In genomic region chr19:15047680-15048079, GRCh38 we compare ENCODE assay signal across 43 cellular contexts. TPM values are rescaled to one million over a fixed set of nuclear protein-coding genes. Genes with fewer than 3 reads are reported as not detected.
"Had no signal": no experiment of that assay in that cellular context is flagged by ENCODE, and none has a peak within 500 bp of the region (broad histone marks: within the 10 kb centered on the region; RNA-seq: fewer than 3 reads in every experiment).

No MANE protein-coding gene starts in this region.

- H3K27me3 Mint-ChIP-seq: activated naive CD4-positive, alpha-beta T cell treated with anti-CD3 and anti-CD28 coated beads, Interleukin-2, amount 10 ng/mL, durations not matched to agents 7 days and 5 days had no signal

- ATAC-seq: activated naive CD4-positive, alpha-beta T cell treated with anti-CD3 and anti-CD28 coated beads, Interleukin-2, amount 50 U/mL, for 72 hours; activated naive CD8-positive, alpha-beta T cell treated with anti-CD3 and anti-CD28 coated beads, Interleukin-2, amount 50 U/mL, for 24 hours; activated T-cell treated with anti-CD3 and anti-CD28 coated beads, Interleukin-2, amount 50 U/mL, for 4 hours; activated T-cell treated with anti-CD3 and anti-CD28 coated beads, Interleukin-2, amount 50 U/mL, for 72 hours; activated T-helper 17 cell treated with anti-CD3 and anti-CD28 coated beads, Interleukin-2, amount 50 U/mL, for 72 hours; body of pancreas had no signal

- H3K27me3 ChIP-seq: adrenal gland, ascending aorta, body of pancreas, brain microvascular endothelial cell, breast epithelium, cardiac muscle cell had no signal

- DNase-seq: activated effector memory CD4-positive, alpha-beta T cell treated with anti-CD3 and anti-CD28 coated beads, Interleukin-2, amount 50 U/mL, for 16 hours; activated effector memory CD4-positive, alpha-beta T cell treated with Interleukin-2 at 50 U/mL for 16 hours; activated gamma-delta T cell; activated gamma-delta T cell treated with Interleukin-2 at 50 U/mL for 16 hours; activated naive CD4-positive, alpha-beta T cell; activated naive CD4-positive, alpha-beta T cell treated with anti-CD3 and anti-CD28 coated beads for 36 hours; activated naive CD4-positive, alpha-beta T cell treated with anti-CD3 and anti-CD28 coated beads, Interleukin-2, amount 10 ng/mL, durations not matched to agents 7 days and 5 days; activated naive CD4-positive, alpha-beta T cell treated with anti-CD3 and anti-CD28 coated beads, Interleukin-2, amount 50 U/mL, for 16 hours; activated naive CD4-positive, alpha-beta T cell treated with Interleukin-2 at 50 U/mL for 16 hours; activated naive CD8-positive, alpha-beta T cell treated with anti-CD3 and anti-CD28 coated beads for 36 hours; activated naive CD8-positive, alpha-beta T cell treated with anti-CD3 and anti-CD28 coated beads, Interleukin-2, amount 10 ng/mL, durations not matched to agents 7 days and 5 days; activated naive CD8-positive, alpha-beta T cell treated with anti-CD3 and anti-CD28 coated beads, Interleukin-2, amount 50 U/mL, for 24 hours; activated T-cell treated with anti-CD3 and anti-CD28 coated beads, Interleukin-2, amount 50 U/mL, for 1 hour; activated T-cell treated with anti-CD3 and anti-CD28 coated beads, Interleukin-2, amount 50 U/mL, for 24 hours; activated T-cell treated with anti-CD3 and anti-CD28 coated beads, Interleukin-2, amount 50 U/mL, for 4 hours; activated T-cell treated with anti-CD3 and anti-CD28 coated beads, Interleukin-2, amount 50 U/mL, for 48 hours; activated T-cell treated with anti-CD3 and anti-CD28 coated beads, Interleukin-2, amount 50 U/mL, for 72 hours; adrenal gland; amniotic stem cell; amygdala; anterior cingulate cortex; aorta; brain microvascular endothelial cell; central memory CD4-positive, alpha-beta T cell; cerebellar nuclear complex had no signal

- H3K4me1 ChIP-seq: adrenal gland, ascending aorta, body of pancreas, breast epithelium had no signal

- H3K4me3 ChIP-seq: adrenal gland, ascending aorta, body of pancreas, breast epithelium, cardiac muscle cell had no signal

- H3K4me3 Mint-ChIP-seq: activated naive CD4-positive, alpha-beta T cell treated with anti-CD3 and anti-CD28 coated beads for 36 hours; activated naive CD4-positive, alpha-beta T cell treated with anti-CD3 and anti-CD28 coated beads, Interleukin-2, amount 10 ng/mL, durations not matched to agents 7 days and 5 days; activated naive CD4-positive, alpha-beta T cell treated with anti-CD3 and anti-CD28 coated beads, Interleukin-2, amount 50 U/mL, for 24 hours; activated naive CD8-positive, alpha-beta T cell; activated naive CD8-positive, alpha-beta T cell treated with anti-CD3 and anti-CD28 coated beads for 36 hours; activated naive CD8-positive, alpha-beta T cell treated with anti-CD3 and anti-CD28 coated beads, Interleukin-2, amount 10 ng/mL, durations not matched to agents 7 days and 5 days; activated naive CD8-positive, alpha-beta T cell treated with anti-CD3 and anti-CD28 coated beads, Interleukin-2, amount 50 U/mL, for 24 hours; activated T-cell treated with anti-CD3 and anti-CD28 coated beads, Interleukin-2, amount 50 U/mL, for 24 hours; activated T-cell treated with anti-CD3 and anti-CD28 coated beads, Interleukin-2, amount 50 U/mL, for 4 hours; activated T-cell treated with anti-CD3 and anti-CD28 coated beads, Interleukin-2, amount 50 U/mL, for 72 hours; activated T-helper 1 cell treated with anti-CD3 and anti-CD28 coated beads, Interleukin-12 subunit alpha, Interleukin-12 subunit beta, Interleukin-2, Interleukin-4 antibody, amounts not matched to agents 30 ng/mL and 10 ng/mL and 1 ng/mL, durations not matched to agents 14 hours and 24 hours and 36 hours; activated T-helper 17 cell treated with anti-CD3 and anti-CD28 coated beads, Interleukin-2, amount 50 U/mL, for 72 hours; brain; central memory CD8-positive, alpha-beta T cell had no signal

- H3K4me1 Mint-ChIP-seq: activated naive CD4-positive, alpha-beta T cell treated with anti-CD3 and anti-CD28 coated beads, Interleukin-2, amount 10 ng/mL, durations not matched to agents 7 days and 5 days; activated naive CD4-positive, alpha-beta T cell treated with anti-CD3 and anti-CD28 coated beads, Interleukin-2, amount 50 U/mL, for 24 hours; activated naive CD8-positive, alpha-beta T cell treated with anti-CD3 and anti-CD28 coated beads for 36 hours; activated naive CD8-positive, alpha-beta T cell treated with anti-CD3 and anti-CD28 coated beads, Interleukin-2, amount 10 ng/mL, durations not matched to agents 7 days and 5 days; activated naive CD8-positive, alpha-beta T cell treated with anti-CD3 and anti-CD28 coated beads, Interleukin-2, amount 50 U/mL, for 24 hours; activated T-helper 17 cell treated with anti-CD3 and anti-CD28 coated beads, Interleukin-2, amount 50 U/mL, for 72 hours; brain; central memory CD8-positive, alpha-beta T cell had no signal

- FAIRE-seq: astrocyte, bronchial epithelial cell had no signal

- H3K27ac Mint-ChIP-seq: activated naive CD4-positive, alpha-beta T cell treated with anti-CD3 and anti-CD28 coated beads for 36 hours; activated naive CD4-positive, alpha-beta T cell treated with anti-CD3 and anti-CD28 coated beads, Interleukin-2, amount 10 ng/mL, durations not matched to agents 7 days and 5 days; activated naive CD4-positive, alpha-beta T cell treated with anti-CD3 and anti-CD28 coated beads, Interleukin-2, amount 50 U/mL, for 24 hours; activated naive CD4-positive, alpha-beta T cell treated with anti-CD3 and anti-CD28 coated beads, Interleukin-2, amount 50 U/mL, for 72 hours; activated naive CD8-positive, alpha-beta T cell; activated naive CD8-positive, alpha-beta T cell treated with anti-CD3 and anti-CD28 coated beads for 36 hours; activated naive CD8-positive, alpha-beta T cell treated with anti-CD3 and anti-CD28 coated beads, Interleukin-2, amount 10 ng/mL, durations not matched to agents 7 days and 5 days; activated naive CD8-positive, alpha-beta T cell treated with anti-CD3 and anti-CD28 coated beads, Interleukin-2, amount 50 U/mL, for 24 hours; activated T-cell treated with anti-CD3 and anti-CD28 coated beads, Interleukin-2, amount 50 U/mL, for 24 hours; activated T-cell treated with anti-CD3 and anti-CD28 coated beads, Interleukin-2, amount 50 U/mL, for 72 hours; activated T-helper 1 cell treated with anti-CD3 and anti-CD28 coated beads, Interleukin-12 subunit alpha, Interleukin-12 subunit beta, Interleukin-2, Interleukin-4 antibody, amounts not matched to agents 30 ng/mL and 10 ng/mL and 1 ng/mL, durations not matched to agents 14 hours and 24 hours and 36 hours; activated T-helper 17 cell treated with anti-CD3 and anti-CD28 coated beads, Interleukin-2, amount 50 U/mL, for 72 hours; activated T-helper 2 cell treated with anti-CD3 and anti-CD28 coated beads, Interferon-gamma antibody, Interleukin-2, Interleukin-4, amounts not matched to agents 10 μg/mL and 5 μg/mL and 100 μg/mL, durations not matched to agents 14 hours and 24 hours and 36 hours; brain had no signal

- H3K9me3 ChIP-seq: adrenal gland, ascending aorta, body of pancreas, breast epithelium had no signal

- H3K36me3 ChIP-seq: adrenal gland, ascending aorta, brain microvascular endothelial cell, breast epithelium, cardiac muscle cell had no signal

- H3K9me3 Mint-ChIP-seq: activated naive CD4-positive, alpha-beta T cell treated with anti-CD3 and anti-CD28 coated beads for 36 hours; activated naive CD4-positive, alpha-beta T cell treated with anti-CD3 and anti-CD28 coated beads, Interleukin-2, amount 10 ng/mL, durations not matched to agents 7 days and 5 days; activated naive CD4-positive, alpha-beta T cell treated with anti-CD3 and anti-CD28 coated beads, Interleukin-2, amount 50 U/mL, for 24 hours; activated naive CD8-positive, alpha-beta T cell treated with anti-CD3 and anti-CD28 coated beads for 36 hours; activated naive CD8-positive, alpha-beta T cell treated with anti-CD3 and anti-CD28 coated beads, Interleukin-2, amount 10 ng/mL, durations not matched to agents 7 days and 5 days; activated naive CD8-positive, alpha-beta T cell treated with anti-CD3 and anti-CD28 coated beads, Interleukin-2, amount 50 U/mL, for 24 hours; activated T-cell treated with anti-CD3 and anti-CD28 coated beads, Interleukin-2, amount 50 U/mL, for 24 hours; activated T-cell treated with anti-CD3 and anti-CD28 coated beads, Interleukin-2, amount 50 U/mL, for 4 hours; activated T-helper 1 cell treated with anti-CD3 and anti-CD28 coated beads, Interleukin-12 subunit alpha, Interleukin-12 subunit beta, Interleukin-2, Interleukin-4 antibody, amounts not matched to agents 30 ng/mL and 10 ng/mL and 1 ng/mL, durations not matched to agents 14 hours and 24 hours and 36 hours; activated T-helper 17 cell treated with anti-CD3 and anti-CD28 coated beads, Interleukin-2, amount 50 U/mL, for 72 hours; activated T-helper 2 cell treated with anti-CD3 and anti-CD28 coated beads, Interferon-gamma antibody, Interleukin-2, Interleukin-4, amounts not matched to agents 10 μg/mL and 5 μg/mL and 100 μg/mL, durations not matched to agents 14 hours and 24 hours and 36 hours; central memory CD8-positive, alpha-beta T cell had no signal

- H3K27ac ChIP-seq: adrenal gland, ascending aorta, body of pancreas, brain microvascular endothelial cell, breast epithelium, cardiac muscle cell had no signal

- H3K36me3 Mint-ChIP-seq: activated naive CD4-positive, alpha-beta T cell treated with anti-CD3 and anti-CD28 coated beads, Interleukin-2, amount 10 ng/mL, durations not matched to agents 7 days and 5 days; activated naive CD4-positive, alpha-beta T cell treated with anti-CD3 and anti-CD28 coated beads, Interleukin-2, amount 50 U/mL, for 24 hours; activated naive CD4-positive, alpha-beta T cell treated with anti-CD3 and anti-CD28 coated beads, Interleukin-2, amount 50 U/mL, for 72 hours; activated naive CD8-positive, alpha-beta T cell; activated naive CD8-positive, alpha-beta T cell treated with anti-CD3 and anti-CD28 coated beads for 36 hours; activated naive CD8-positive, alpha-beta T cell treated with anti-CD3 and anti-CD28 coated beads, Interleukin-2, amount 10 ng/mL, durations not matched to agents 7 days and 5 days; brain had no signal

RNA-seq across cellular contexts. Expression of gene CASP14, which starts 1.6 kb away (rescaled TPM):
- total RNA-seq: activated naive CD4-positive, alpha-beta T cell treated with anti-CD3 and anti-CD28 coated beads for 36 hours; activated naive CD4-positive, alpha-beta T cell treated with anti-CD3 and anti-CD28 coated beads, Interleukin-2, amount 50 U/mL, for 72 hours; activated naive CD8-positive, alpha-beta T cell treated with anti-CD3 and anti-CD28 coated beads for 36 hours; activated naive CD8-positive, alpha-beta T cell treated with anti-CD3 and anti-CD28 coated beads, Interleukin-2, amount 10 ng/mL, durations not matched to agents 7 days and 5 days; activated T-cell treated with anti-CD3 and anti-CD28 coated beads, Interleukin-2, amount 50 U/mL, for 4 hours; activated T-cell treated with anti-CD3 and anti-CD28 coated beads, Interleukin-2, amount 50 U/mL, for 72 hours; activated T-helper 1 cell treated with anti-CD3 and anti-CD28 coated beads, Interleukin-12 subunit alpha, Interleukin-12 subunit beta, Interleukin-2, Interleukin-4 antibody, amounts not matched to agents 30 ng/mL and 10 ng/mL and 1 ng/mL, durations not matched to agents 14 hours and 24 hours and 36 hours; activated T-helper 17 cell treated with anti-CD3 and anti-CD28 coated beads, Interleukin-2, amount 50 U/mL, for 72 hours; activated T-helper 2 cell treated with anti-CD3 and anti-CD28 coated beads, Interferon-gamma antibody, Interleukin-2, Interleukin-4, amounts not matched to agents 10 μg/mL and 5 μg/mL and 100 μg/mL, durations not matched to agents 14 hours and 24 hours and 36 hours; adrenal gland; aorta; ascending aorta; astrocyte; body of pancreas; bronchial epithelial cell; cardiac muscle cell; cardiac septum; cerebellum; chondrocyte had no signal
- polyA plus RNA-seq: adipose tissue, adrenal gland, aorta, cardiac muscle cell had no signal

RNA-seq across cellular contexts. Expression of gene OR1I1, which starts 34.3 kb away (rescaled TPM):
- total RNA-seq: activated naive CD4-positive, alpha-beta T cell treated with anti-CD3 and anti-CD28 coated beads for 36 hours; activated naive CD4-positive, alpha-beta T cell treated with anti-CD3 and anti-CD28 coated beads, Interleukin-2, amount 50 U/mL, for 72 hours; activated naive CD8-positive, alpha-beta T cell treated with anti-CD3 and anti-CD28 coated beads for 36 hours; activated naive CD8-positive, alpha-beta T cell treated with anti-CD3 and anti-CD28 coated beads, Interleukin-2, amount 10 ng/mL, durations not matched to agents 7 days and 5 days; activated T-cell treated with anti-CD3 and anti-CD28 coated beads, Interleukin-2, amount 50 U/mL, for 4 hours; activated T-cell treated with anti-CD3 and anti-CD28 coated beads, Interleukin-2, amount 50 U/mL, for 72 hours; activated T-helper 1 cell treated with anti-CD3 and anti-CD28 coated beads, Interleukin-12 subunit alpha, Interleukin-12 subunit beta, Interleukin-2, Interleukin-4 antibody, amounts not matched to agents 30 ng/mL and 10 ng/mL and 1 ng/mL, durations not matched to agents 14 hours and 24 hours and 36 hours; activated T-helper 17 cell treated with anti-CD3 and anti-CD28 coated beads, Interleukin-2, amount 50 U/mL, for 72 hours; activated T-helper 2 cell treated with anti-CD3 and anti-CD28 coated beads, Interferon-gamma antibody, Interleukin-2, Interleukin-4, amounts not matched to agents 10 μg/mL and 5 μg/mL and 100 μg/mL, durations not matched to agents 14 hours and 24 hours and 36 hours; adrenal gland; aorta; ascending aorta; astrocyte; body of pancreas; breast epithelium; bronchial epithelial cell; cardiac muscle cell; cardiac septum; cerebellum; chondrocyte had no signal
- polyA plus RNA-seq: adrenal gland, cardiac muscle cell had no signal
